In the genomic region with DNA sequence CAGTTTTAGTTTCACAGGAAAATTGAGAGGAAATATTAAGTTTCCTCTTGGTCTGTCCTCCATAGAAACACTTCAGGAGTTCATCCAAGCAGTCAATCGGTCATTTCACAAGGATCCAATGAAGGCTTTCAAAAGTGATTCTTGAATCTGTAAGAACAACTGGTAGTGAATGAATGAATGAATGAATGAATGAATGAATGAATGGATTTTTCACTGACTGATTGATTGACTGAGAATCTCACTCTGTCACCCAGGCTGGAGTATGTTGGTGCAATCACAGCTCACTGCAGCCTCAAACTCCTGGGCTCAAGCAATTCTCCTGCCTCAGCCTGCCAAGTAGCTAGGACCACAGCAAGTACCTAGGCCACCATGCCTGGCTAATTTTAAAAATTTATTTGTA, we compare ENCODE assay signal across 13 cellular contexts. TPM values are rescaled to one million over a fixed set of nuclear protein-coding genes. Genes with fewer than 3 reads are reported as not detected.
DNase-seq lines count a peak whose midpoint lies in the region; ATAC-seq and TF ChIP-seq lines count a peak whose summit lies in the region.
"Had no signal": no experiment of that assay in that cellular context is flagged by ENCODE, and none has a peak within 500 bp of the region (broad histone marks: within the 10 kb centered on the region; RNA-seq: fewer than 3 reads in every experiment).

No MANE protein-coding gene starts in this region.

- H3K18ac ChIP-seq in mesenchymal stem cell (ENCODE audit: low read depth in 1 of 2, low read length in 2 of 2) = no peak overlapping the region

- peaks cover 2% of the 10 kb centered on the region for H3K79me1 ChIP-seq in mesenchymal stem cell (replicated peaks; ENCODE audit: low read length, poor library complexity, severe bottlenecking)

- peaks cover 17% of the 10 kb centered on the region for H3K4me1 ChIP-seq in mesenchymal stem cell (ENCODE audit: control insufficient read depth, insufficient read depth, low read depth, low read length)
- H3K4me1 ChIP-seq in colonic mucosa = no peaks in the 10 kb centered on the region
- peaks cover 5% of the 10 kb centered on the region for H3K4me1 ChIP-seq in osteoblast (ENCODE audit: insufficient read depth, low read length)

- TF ChIP-seq CTCF in WERI-Rb-1 (IDR thresholded peaks at IDR 0.05; ENCODE audit: low read depth, low read length) = no peak
- no peak for TF ChIP-seq CTCF in colonic mucosa (IDR thresholded peaks at IDR 0.05)
- TF ChIP-seq CTCF in osteoblast (IDR thresholded peaks at IDR 0.05; ENCODE audit: extremely low read depth, low read depth, low read length) = no peak

- no peak overlapping the region for H2BK12ac ChIP-seq in mesenchymal stem cell (ENCODE audit: low read length in 2 of 2)

- no peak overlapping the region for H2BK15ac ChIP-seq in mesenchymal stem cell (ENCODE audit: low read depth, poor library complexity, severe bottlenecking)

- H3K4me2 ChIP-seq in mesenchymal stem cell (ENCODE audit: low read length, poor library complexity, severe bottlenecking) (no peak overlapping the region), osteoblast (ENCODE audit: insufficient read depth, low read length) (no peak overlapping the region)
- H3K4me2 ChIP-seq: SK-N-SH had no signal

- no peaks in the 10 kb centered on the region for H3K79me2 ChIP-seq in osteoblast (ENCODE audit: insufficient read depth, low read length)
- H3K79me2 ChIP-seq: parathyroid adenoma had no signal

- H3K27me3 Mint-ChIP-seq in stimulated activated naive CD8-positive, alpha-beta T cell treated with anti-CD3 and anti-CD28 coated beads, Interleukin-15, Interleukin-2, amounts not matched to agents 100 ng/mL and 50 ng/mL, for 24 hours = no peaks in the 10 kb centered on the region

- no peak for ATAC-seq in stimulated activated naive CD8-positive, alpha-beta T cell treated with anti-CD3 and anti-CD28 coated beads, Interleukin-15, Interleukin-2, amounts not matched to agents 100 U/mL and 50 U/mL, for 24 hours

- H3K9ac ChIP-seq in mesenchymal stem cell (ENCODE audit: low read length) (no peak overlapping the region), colonic mucosa (ENCODE audit: low read depth in 2 of 2, low read length in 2 of 2) (no peak overlapping the region)
- H3K9ac ChIP-seq: parathyroid adenoma, SK-N-SH had no signal

- H3K23ac ChIP-seq in mesenchymal stem cell (ENCODE audit: low read length in 2 of 2) = no peak overlapping the region

- DNase-seq in stimulated activated naive CD8-positive, alpha-beta T cell treated with anti-CD3 and anti-CD28 coated beads, Interleukin-15, Interleukin-2, amounts not matched to agents 100 U/mL and 50 U/mL, for 24 hours = no peak
- DNase-seq in WERI-Rb-1 = no peak
- DNase-seq in mesenchymal stem cell = no peak
- no peak for DNase-seq in HEK293T (ENCODE audit: extremely low spot score)
- no peak for DNase-seq in colonic mucosa
- no peak for DNase-seq in NCI-H1694 treated with DMSO at 0.1 percent for 48 hours (lab: John Stamatoyannopoulos, UW)
- no peak for DNase-seq in osteoblast (ENCODE audit: insufficient read length, low spot score, missing footprints)
- DNase-seq: DMS79, NCI-H1048, SK-N-SH had no signal

- no peaks in the 10 kb centered on the region for H3K27me3 ChIP-seq in WERI-Rb-1 (ENCODE audit: insufficient read depth, low read depth, severe bottlenecking)
- H3K27me3 ChIP-seq in mesenchymal stem cell (ENCODE audit: control insufficient read depth in 1 of 2, insufficient read depth in 1 of 2, low read length in 2 of 2) = no peaks in the 10 kb centered on the region
- no peaks in the 10 kb centered on the region for H3K27me3 ChIP-seq in colonic mucosa
- H3K27me3 ChIP-seq in osteoblast (ENCODE audit: insufficient read depth, low read length) = no peaks in the 10 kb centered on the region

- POLR2A ChIA-PET in HEK293T (lab: Yijun Ruan, JAX) = interaction anchor here (1.2 kb wide), 1 partner anchor 224 kb away, joined by 3 read pairs; a partner anchor contains a TSS

- H3K14ac ChIP-seq in mesenchymal stem cell (ENCODE audit: low read length in 2 of 2) = no peak overlapping the region

- no peak overlapping the region for H4K91ac ChIP-seq in mesenchymal stem cell (ENCODE audit: low read length)

- peaks cover 10% of the 10 kb centered on the region for H3K36me3 Mint-ChIP-seq in stimulated activated naive CD8-positive, alpha-beta T cell treated with anti-CD3 and anti-CD28 coated beads, Interleukin-15, Interleukin-2, amounts not matched to agents 100 ng/mL and 50 ng/mL, for 24 hours (ENCODE audit: low read depth)
- H3K36me3 Mint-ChIP-seq: WTC11 had no signal

- no peak overlapping the region for H2AFZ ChIP-seq in mesenchymal stem cell (ENCODE audit: low read depth, low read length)
- H2AFZ ChIP-seq in osteoblast (ENCODE audit: low read length) = no peak overlapping the region
- H2AFZ ChIP-seq: parathyroid adenoma had no signal

- peak overlapping the region; percentile 59 for H3K27ac ChIP-seq in WERI-Rb-1
- H3K27ac ChIP-seq in mesenchymal stem cell (ENCODE audit: low read length, poor library complexity, severe bottlenecking) = peak overlapping the region; percentile 20
- H3K27ac ChIP-seq in colonic mucosa = no peak overlapping the region
- H3K27ac ChIP-seq in osteoblast (ENCODE audit: low read depth, low read length) = no peak overlapping the region
- H3K27ac ChIP-seq: parathyroid adenoma had no signal

- no peak overlapping the region for H3K4me3 ChIP-seq in WERI-Rb-1 (ENCODE audit: low read depth, low read length)
- H3K4me3 ChIP-seq in mesenchymal stem cell (ENCODE audit: insufficient read depth in 1 of 2, low read depth in 1 of 2, low read length in 2 of 2) = no peak overlapping the region
- H3K4me3 ChIP-seq in colonic mucosa = no peak overlapping the region
- H3K4me3 ChIP-seq in osteoblast (ENCODE audit: insufficient read depth, low read length) = no peak overlapping the region

- H3K9me3 Mint-ChIP-seq in stimulated activated naive CD8-positive, alpha-beta T cell treated with anti-CD3 and anti-CD28 coated beads, Interleukin-15, Interleukin-2, amounts not matched to agents 100 ng/mL and 50 ng/mL, for 24 hours = no peaks in the 10 kb centered on the region
- H3K9me3 Mint-ChIP-seq: WTC11 had no signal

- H3K4ac ChIP-seq in mesenchymal stem cell (ENCODE audit: low read depth in 1 of 2, low read length in 2 of 2) = no peak overlapping the region

- no peak overlapping the region for H2BK120ac ChIP-seq in mesenchymal stem cell (ENCODE audit: low read depth, low read length)

- H3K4me3 Mint-ChIP-seq in stimulated activated naive CD8-positive, alpha-beta T cell treated with anti-CD3 and anti-CD28 coated beads, Interleukin-15, Interleukin-2, amounts not matched to agents 100 ng/mL and 50 ng/mL, for 24 hours = peak overlapping the region; percentile 69
- H3K4me3 Mint-ChIP-seq: WTC11 had no signal

- H3K36me3 ChIP-seq in WERI-Rb-1 = no peaks in the 10 kb centered on the region
- H3K36me3 ChIP-seq in mesenchymal stem cell (ENCODE audit: control insufficient read depth in 1 of 2, insufficient read depth in 2 of 2, low read depth in 1 of 2, low read length in 2 of 2) = no peaks in the 10 kb centered on the region
- no peaks in the 10 kb centered on the region for H3K36me3 ChIP-seq in colonic mucosa
- H3K36me3 ChIP-seq in osteoblast (ENCODE audit: insufficient read depth, low read length) = no peaks in the 10 kb centered on the region

- H2AK5ac ChIP-seq in mesenchymal stem cell (ENCODE audit: low read length, severe bottlenecking) = peak overlapping the region; percentile 86

- H4K8ac ChIP-seq in mesenchymal stem cell (ENCODE audit: low read length) = no peak overlapping the region

- H3K27ac Mint-ChIP-seq in stimulated activated naive CD8-positive, alpha-beta T cell treated with anti-CD3 and anti-CD28 coated beads, Interleukin-15, Interleukin-2, amounts not matched to agents 100 ng/mL and 50 ng/mL, for 24 hours = peak overlapping the region; percentile 94
- H3K27ac Mint-ChIP-seq: WTC11 had no signal

- peaks cover 87% of the 10 kb centered on the region for H3K4me1 Mint-ChIP-seq in stimulated activated naive CD8-positive, alpha-beta T cell treated with anti-CD3 and anti-CD28 coated beads, Interleukin-15, Interleukin-2, amounts not matched to agents 100 ng/mL and 50 ng/mL, for 24 hours (ENCODE audit: low read depth)

- 100% methylated on average over 1 of the region's 1 CpG for WGBS in mesenchymal stem cell

- H3K9me3 ChIP-seq in WERI-Rb-1 (ENCODE audit: severe bottlenecking) = no peaks in the 10 kb centered on the region
- no peaks in the 10 kb centered on the region for H3K9me3 ChIP-seq in mesenchymal stem cell (ENCODE audit: control insufficient read depth, low read length)
- no peaks in the 10 kb centered on the region for H3K9me3 ChIP-seq in colonic mucosa
- no peaks in the 10 kb centered on the region for H3K9me3 ChIP-seq in osteoblast (ENCODE audit: low read depth, low read length)
- H3K9me3 ChIP-seq: SK-N-SH had no signal

- intact Hi-C loops in colonic mucosa (cut with DNase I) = no loop called here

- no peak overlapping the region for H2BK5ac ChIP-seq in mesenchymal stem cell (ENCODE audit: low read depth, low read length, poor library complexity, severe bottlenecking)

- H4K20me1 ChIP-seq in osteoblast (ENCODE audit: insufficient read depth, low read length) = no peaks in the 10 kb centered on the region

- CTCF ChIA-PET in HEK293T (lab: Yijun Ruan, JAX) = no interaction called here

TF ChIP-seq in HEK293T, 16 proteins besides CTCF, POLR2A, EP300 and RAD21 (continues in another document):
- TF ChIP-seq FOXA1 (IDR thresholded peaks at IDR 0.05) (no peak), HDGF (IDR thresholded peaks at IDR 0.05; ENCODE audit: borderline replicate concordance) (no peak), NFRKB (IDR thresholded peaks at IDR 0.05) (no peak), SP1 (IDR thresholded peaks at IDR 0.05) (no peak), ARNT (IDR thresholded peaks at IDR 0.05) (no peak), CTBP1 (IDR thresholded peaks at IDR 0.05; ENCODE audit: borderline replicate concordance) (no peak), LEF1 (IDR thresholded peaks at IDR 0.05; ENCODE audit: borderline replicate concordance) (no peak), L3MBTL2 (conservative IDR thresholded peaks at IDR 0.05) (no peak), BHLHE40 (IDR thresholded peaks at IDR 0.05; ENCODE audit: borderline replicate concordance) (no peak), ZNF384 (IDR thresholded peaks at IDR 0.05) (no peak), FOXK2 (IDR thresholded peaks at IDR 0.05) (no peak), SUZ12 (IDR thresholded peaks at IDR 0.05) (no peak)
- TF ChIP-seq, protein P1, sequence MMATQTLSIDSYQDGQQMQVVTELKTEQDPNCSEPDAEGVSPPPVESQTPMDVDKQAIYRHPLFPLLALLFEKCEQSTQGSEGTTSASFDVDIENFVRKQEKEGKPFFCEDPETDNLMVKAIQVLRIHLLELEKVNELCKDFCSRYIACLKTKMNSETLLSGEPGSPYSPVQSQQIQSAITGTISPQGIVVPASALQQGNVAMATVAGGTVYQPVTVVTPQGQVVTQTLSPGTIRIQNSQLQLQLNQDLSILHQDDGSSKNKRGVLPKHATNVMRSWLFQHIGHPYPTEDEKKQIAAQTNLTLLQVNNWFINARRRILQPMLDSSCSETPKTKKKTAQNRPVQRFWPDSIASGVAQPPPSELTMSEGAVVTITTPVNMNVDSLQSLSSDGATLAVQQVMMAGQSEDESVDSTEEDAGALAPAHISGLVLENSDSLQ (IDR thresholded peaks at IDR 0.05) = no peak

RNA-seq across cellular contexts. Expression of a gene that starts 39.4 kb away (rescaled TPM):
- polyA plus RNA-seq in mesenchymal stem cell (2013, experiment 1 of 2) = 17.9 TPM
- 18.2 TPM for polyA plus RNA-seq in mesenchymal stem cell (2013, experiment 2 of 2)
- total RNA-seq in colonic mucosa (10 to 100 TPM; 20.5 to 21.2 TPM), osteoblast (16.3 and 16.5 TPM in 2 replicates)

Comparison
In these comparisons a context has a peak if more than half of its experiments do, and no peak if none do; other contexts are left out.
1. H3K27ac ChIP-seq: peak in WERI-Rb-1 (single experiment) and mesenchymal stem cell (single experiment); none in colonic mucosa (single experiment) and osteoblast (single experiment).